Comparison of ENCODE assay signal across 17 cellular contexts in the genomic region with DNA sequence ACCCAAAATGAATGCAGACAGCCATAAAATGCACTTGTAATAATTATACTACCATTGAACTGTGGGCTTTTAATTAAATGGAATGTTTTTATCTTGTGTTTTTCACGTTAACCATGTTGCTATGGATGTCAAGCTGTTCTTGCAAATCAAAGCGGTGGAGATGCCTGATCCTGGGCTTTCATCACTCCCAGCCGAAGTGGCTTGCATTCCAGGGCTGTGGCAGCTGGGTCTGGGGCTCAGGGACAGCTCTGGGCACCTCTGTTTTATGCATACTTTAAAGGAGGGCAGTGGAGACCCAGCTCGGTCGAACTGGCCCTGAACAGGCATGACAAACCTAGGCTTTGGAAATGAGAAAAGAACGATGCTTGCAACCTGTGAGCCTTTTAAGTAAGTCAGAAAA.
DNase-seq lines count a peak whose midpoint lies in the region; ATAC-seq and TF ChIP-seq lines count a peak whose summit lies in the region.
"Had no signal": no experiment of that assay in that cellular context is flagged by ENCODE, and none has a peak within 500 bp of the region (broad histone marks: within the 10 kb centered on the region; RNA-seq: fewer than 3 reads in every experiment).

No MANE protein-coding gene starts in this region.

- no peak overlapping the region for H4K91ac ChIP-seq in H9 (ENCODE audit: insufficient read length, low read depth, low read length)

- H3K23ac ChIP-seq in H9 (ENCODE audit: insufficient read length, low read depth, low read length): no peak overlapping the region

- no peak overlapping the region for H3K4me2 ChIP-seq in H9 (ENCODE audit: insufficient read depth, insufficient read length, low read length)

- no peak overlapping the region for H3K56ac ChIP-seq in H9 (ENCODE audit: insufficient read length, low read depth, low read length)

- no peaks in the 10 kb centered on the region; a peak in 3 of 5 replicates for H3K9me3 Mint-ChIP-seq in H9
- peaks cover 11% of the 10 kb centered on the region for H3K9me3 Mint-ChIP-seq in WTC11
- peaks cover 8% of the 10 kb centered on the region for H3K9me3 Mint-ChIP-seq in osteocyte (ENCODE audit: unreplicated experiment)

- H3K4ac ChIP-seq in H9 (ENCODE audit: low read depth, low read length): no peak overlapping the region

- DNase-seq in H9: peak; percentile 54
- DNase-seq in WTC11 (ENCODE audit: low spot score): peak; percentile 56
- peak; percentile 47 for DNase-seq in iPS-NIHi7 (ENCODE audit: extremely low spot score)
- DNase-seq in retina: peak; percentile 46
- DNase-seq in osteocyte (ENCODE audit: extremely low spot score, unreplicated experiment): no peak
- DNase-seq: CD4-positive, CD25-positive, alpha-beta regulatory T cell; MG63; NCI-H1105; NCI-H187; NCI-H69; NK-92 treated with Interleukin-12 subunit alpha and Interleukin-12 subunit beta, amount 100 ng/mL, for 24 hours; OCI-M1; RPMI8226; SJCRH30 had no signal

- no peak overlapping the region for H4K5ac ChIP-seq in H9 (ENCODE audit: insufficient read length, low read depth, low read length)

- no peaks in the 10 kb centered on the region for H3K23me2 ChIP-seq in H9 (ENCODE audit: insufficient read length, low read depth, low read length, poor library complexity, severe bottlenecking)

- H3K14ac ChIP-seq in H9 (ENCODE audit: insufficient read depth, low read length): no peak overlapping the region

- H4K8ac ChIP-seq in H9 (replicated peaks; ENCODE audit: insufficient read length, low read depth, low read length): no peak overlapping the region

- H3K27ac Mint-ChIP-seq in H9 (peak overlapping the region in 1 of 3 experiments; percentile 36; a peak in 1 of 7 replicates), WTC11 (no peak overlapping the region), osteocyte (ENCODE audit: unreplicated experiment) (no peak overlapping the region)
- H3K27ac Mint-ChIP-seq: B cell; CD4-positive, CD25-positive, alpha-beta regulatory T cell had no signal

- no peaks in the 10 kb centered on the region for H3K27me3 ChIP-seq in H9 (ENCODE audit: insufficient read depth, low read length)
- H3K27me3 ChIP-seq: MG63, SJCRH30 had no signal

- POLR2A ChIA-PET in WTC11 (lab: Charles Lee): no interaction called here

- TF ChIP-seq CTCF in H9 (conservative IDR thresholded peaks at IDR 0.05) (no peak), WTC11 (IDR thresholded peaks at IDR 0.05) (no peak), osteocyte (IDR thresholded peaks at IDR 0.05) (no peak)

- no CpG with 5 or more reads among the region's 6 CpGs for WGBS in H9 (ENCODE audit: extremely low coverage, insufficient read length, low lambda C conversion rate)

- no peaks in the 10 kb centered on the region for H3K9me3 ChIP-seq in H9 (ENCODE audit: control insufficient read depth, low read depth, low read length)
- H3K9me3 ChIP-seq: MG63, SJCRH30 had no signal

- CTCF ChIA-PET in WTC11 (lab: Charles Lee): interaction anchor here (0.9 kb wide), 1 partner anchor 26 kb away, joined by 3 read pairs; no protein-coding TSS in a partner anchor

- H3K27me3 Mint-ChIP-seq in H9 (ENCODE audit: low read depth) (no peaks in the 10 kb centered on the region), WTC11 (ENCODE audit: low read depth) (no peaks in the 10 kb centered on the region), osteocyte (ENCODE audit: unreplicated experiment) (no peaks in the 10 kb centered on the region)
- H3K27me3 Mint-ChIP-seq: B cell; CD4-positive, CD25-positive, alpha-beta regulatory T cell had no signal

- H3K4me3 Mint-ChIP-seq in H9: no peak overlapping the region
- no peak overlapping the region for H3K4me3 Mint-ChIP-seq in WTC11
- no peak overlapping the region for H3K4me3 Mint-ChIP-seq in osteocyte (ENCODE audit: unreplicated experiment)
- H3K4me3 Mint-ChIP-seq: B cell; CD4-positive, CD25-positive, alpha-beta regulatory T cell had no signal

- H3K27ac ChIP-seq in H9 (ENCODE audit: insufficient read length, low read depth, low read length): no peak overlapping the region
- H3K27ac ChIP-seq: SJCRH30 had no signal

- H2BK15ac ChIP-seq in H9 (ENCODE audit: low read depth, low read length): no peak overlapping the region

- no peaks in the 10 kb centered on the region for H3K79me2 ChIP-seq in H9 (ENCODE audit: insufficient read depth, low read length)

- H3K4me1 Mint-ChIP-seq in H9: peaks cover 10 to 15% of the 10 kb centered on the region in 2 experiments
- H3K4me1 Mint-ChIP-seq in WTC11: peaks cover 17% of the 10 kb centered on the region
- H3K4me1 Mint-ChIP-seq in osteocyte (ENCODE audit: unreplicated experiment): no peaks in the 10 kb centered on the region
- H3K4me1 Mint-ChIP-seq: B cell; CD4-positive, CD25-positive, alpha-beta regulatory T cell had no signal

- H3K36me3 Mint-ChIP-seq in H9 (ENCODE audit: insufficient read depth in 1 of 3, low read depth in 3 of 3) (peaks cover 0 to 6% (median 0%) of the 10 kb centered on the region in 3 experiments; a peak in 3 of 7 replicates), WTC11 (0 out of 2 replicates have a peak, but pooled peaks cover 2% of the 10 kb centered on the region), osteocyte (ENCODE audit: unreplicated experiment) (no peaks in the 10 kb centered on the region)
- H3K36me3 Mint-ChIP-seq: CD4-positive, CD25-positive, alpha-beta regulatory T cell had no signal

- H3K9ac ChIP-seq in H9 (ENCODE audit: extremely low read depth, insufficient read length, low read length): no peak overlapping the region

- ATAC-seq in WTC11: peak; percentile 91
- no peak for ATAC-seq in HG03095 (IDR thresholded peaks at IDR 0.05; ENCODE audit: unreplicated experiment)
- ATAC-seq in HG03378 (IDR thresholded peaks at IDR 0.05; ENCODE audit: unreplicated experiment): no peak

- H3K79me1 ChIP-seq in H9 (ENCODE audit: insufficient read depth, low read depth, low read length, poor library complexity, severe bottlenecking): no peaks in the 10 kb centered on the region

- no peak overlapping the region for H3K18ac ChIP-seq in H9 (ENCODE audit: insufficient read length, low read depth, low read length)

- no peak overlapping the region for H2BK5ac ChIP-seq in H9 (ENCODE audit: insufficient read length, low read length)

- no peak overlapping the region for H2AFZ ChIP-seq in H9 (ENCODE audit: low read length)

- no peaks in the 10 kb centered on the region for H4K20me1 ChIP-seq in H9 (ENCODE audit: control insufficient read depth, insufficient read depth, insufficient read length)

- H3T11ph ChIP-seq in H9 (ENCODE audit: low read length): no peak overlapping the region

- no peak overlapping the region for H2AK5ac ChIP-seq in H9 (ENCODE audit: insufficient read length, low read length)

- H2BK120ac ChIP-seq in H9 (ENCODE audit: low read depth, low read length, poor library complexity, severe bottlenecking): no peak overlapping the region

- H3K4me1 ChIP-seq in H9 (ENCODE audit: insufficient read depth, low read length): no peaks in the 10 kb centered on the region
- H3K4me1 ChIP-seq: SJCRH30 had no signal

- no peak overlapping the region for H2BK20ac ChIP-seq in H9 (ENCODE audit: low read depth, low read length, poor library complexity, severe bottlenecking)

- H2BK12ac ChIP-seq in H9 (ENCODE audit: insufficient read length, low read depth, low read length): no peak overlapping the region

TF ChIP-seq in WTC11, 78 proteins besides CTCF, POLR2A, EP300 and RAD21 (continues in another document):
- TF ChIP-seq, protein P1, sequence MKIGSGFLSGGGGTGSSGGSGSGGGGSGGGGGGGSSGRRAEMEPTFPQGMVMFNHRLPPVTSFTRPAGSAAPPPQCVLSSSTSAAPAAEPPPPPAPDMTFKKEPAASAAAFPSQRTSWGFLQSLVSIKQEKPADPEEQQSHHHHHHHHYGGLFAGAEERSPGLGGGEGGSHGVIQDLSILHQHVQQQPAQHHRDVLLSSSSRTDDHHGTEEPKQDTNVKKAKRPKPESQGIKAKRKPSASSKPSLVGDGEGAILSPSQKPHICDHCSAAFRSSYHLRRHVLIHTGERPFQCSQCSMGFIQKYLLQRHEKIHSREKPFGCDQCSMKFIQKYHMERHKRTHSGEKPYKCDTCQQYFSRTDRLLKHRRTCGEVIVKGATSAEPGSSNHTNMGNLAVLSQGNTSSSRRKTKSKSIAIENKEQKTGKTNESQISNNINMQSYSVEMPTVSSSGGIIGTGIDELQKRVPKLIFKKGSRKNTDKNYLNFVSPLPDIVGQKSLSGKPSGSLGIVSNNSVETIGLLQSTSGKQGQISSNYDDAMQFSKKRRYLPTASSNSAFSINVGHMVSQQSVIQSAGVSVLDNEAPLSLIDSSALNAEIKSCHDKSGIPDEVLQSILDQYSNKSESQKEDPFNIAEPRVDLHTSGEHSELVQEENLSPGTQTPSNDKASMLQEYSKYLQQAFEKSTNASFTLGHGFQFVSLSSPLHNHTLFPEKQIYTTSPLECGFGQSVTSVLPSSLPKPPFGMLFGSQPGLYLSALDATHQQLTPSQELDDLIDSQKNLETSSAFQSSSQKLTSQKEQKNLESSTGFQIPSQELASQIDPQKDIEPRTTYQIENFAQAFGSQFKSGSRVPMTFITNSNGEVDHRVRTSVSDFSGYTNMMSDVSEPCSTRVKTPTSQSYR (CRISPR knock-in tag; IDR thresholded peaks at IDR 0.05): no peak
- TF ChIP-seq, protein P2, sequence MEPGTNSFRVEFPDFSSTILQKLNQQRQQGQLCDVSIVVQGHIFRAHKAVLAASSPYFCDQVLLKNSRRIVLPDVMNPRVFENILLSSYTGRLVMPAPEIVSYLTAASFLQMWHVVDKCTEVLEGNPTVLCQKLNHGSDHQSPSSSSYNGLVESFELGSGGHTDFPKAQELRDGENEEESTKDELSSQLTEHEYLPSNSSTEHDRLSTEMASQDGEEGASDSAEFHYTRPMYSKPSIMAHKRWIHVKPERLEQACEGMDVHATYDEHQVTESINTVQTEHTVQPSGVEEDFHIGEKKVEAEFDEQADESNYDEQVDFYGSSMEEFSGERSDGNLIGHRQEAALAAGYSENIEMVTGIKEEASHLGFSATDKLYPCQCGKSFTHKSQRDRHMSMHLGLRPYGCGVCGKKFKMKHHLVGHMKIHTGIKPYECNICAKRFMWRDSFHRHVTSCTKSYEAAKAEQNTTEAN (CRISPR knock-in tag; IDR thresholded peaks at IDR 0.05): no peak
- TF ChIP-seq ZNF138 (CRISPR knock-in tag; conservative IDR thresholded peaks at IDR 0.05) (no peak), HMGA2 (CRISPR knock-in tag; IDR thresholded peaks at IDR 0.05) (no peak), ESRRA (CRISPR knock-in tag; IDR thresholded peaks at IDR 0.05; ENCODE audit: borderline replicate concordance) (no peak), FOXK1 (CRISPR knock-in tag; IDR thresholded peaks at IDR 0.05) (no peak), NFATC4 (CRISPR knock-in tag; IDR thresholded peaks at IDR 0.05) (no peak), NR2C2 (CRISPR knock-in tag; IDR thresholded peaks at IDR 0.05) (no peak), CBFB (CRISPR knock-in tag; IDR thresholded peaks at IDR 0.05; ENCODE audit: low read depth) (no peak), ZNF219 (CRISPR knock-in tag; IDR thresholded peaks at IDR 0.05; ENCODE audit: borderline replicate concordance) (no peak)
